Comparison of ENCODE assay signal across 18 cellular contexts in genomic region chr10:6535365-6535764, GRCh38. TPM values are rescaled to one million over a fixed set of nuclear protein-coding genes. Genes with fewer than 3 reads are reported as not detected.
A peak's percentile ranks its signal among the peaks of the same experiment; 100 is the strongest.
DNase-seq lines count a peak whose midpoint lies in the region; ATAC-seq lines count a peak whose summit lies in the region.
"Had no signal": no experiment of that assay in that cellular context is flagged by ENCODE, and none has a peak within 500 bp of the region (broad histone marks: within the 10 kb centered on the region; RNA-seq: fewer than 3 reads in every experiment).

No MANE protein-coding gene starts in this region.

- peaks cover 12% of the 10 kb centered on the region for H3K36me3 Mint-ChIP-seq in activated CD4-positive, alpha-beta T cell treated with anti-CD3 and anti-CD28 coated beads for 36 hours (ENCODE audit: low read depth)
- H3K36me3 Mint-ChIP-seq in CD4-positive, CD25-positive, alpha-beta regulatory T cell = peaks cover 35% of the 10 kb centered on the region
- peaks cover 24% of the 10 kb centered on the region for H3K36me3 Mint-ChIP-seq in activated naive CD8-positive, alpha-beta T cell treated with anti-CD3 and anti-CD28 coated beads, Interleukin-2, amount 50 U/mL, for 24 hours (ENCODE audit: low read depth)
- H3K36me3 Mint-ChIP-seq in naive thymus-derived CD4-positive, alpha-beta T cell = peaks cover 7 to 40% (median 27%) of the 10 kb centered on the region in 5 donors
- H3K36me3 Mint-ChIP-seq: CD14-positive monocyte had no signal

- no peaks in the 10 kb centered on the region for H3K27me3 Mint-ChIP-seq in activated CD4-positive, alpha-beta T cell treated with anti-CD3 and anti-CD28 coated beads for 36 hours
- H3K27me3 Mint-ChIP-seq in CD4-positive, CD25-positive, alpha-beta regulatory T cell = no peaks in the 10 kb centered on the region
- no peaks in the 10 kb centered on the region for H3K27me3 Mint-ChIP-seq in activated naive CD8-positive, alpha-beta T cell treated with anti-CD3 and anti-CD28 coated beads, Interleukin-2, amount 50 U/mL, for 24 hours
- no peaks in the 10 kb centered on the region for H3K27me3 Mint-ChIP-seq in naive thymus-derived CD4-positive, alpha-beta T cell

- H3K9me3 Mint-ChIP-seq in activated CD4-positive, alpha-beta T cell treated with anti-CD3 and anti-CD28 coated beads for 36 hours (ENCODE audit: low read depth) = no peaks in the 10 kb centered on the region
- H3K9me3 Mint-ChIP-seq in CD4-positive, CD25-positive, alpha-beta regulatory T cell = peaks cover 0 to 2% (median 0%) of the 10 kb centered on the region in 7 donors
- no peaks in the 10 kb centered on the region for H3K9me3 Mint-ChIP-seq in activated naive CD8-positive, alpha-beta T cell treated with anti-CD3 and anti-CD28 coated beads, Interleukin-2, amount 50 U/mL, for 24 hours
- peaks cover 0 to 3% (median 0%) of the 10 kb centered on the region in 11 donors for H3K9me3 Mint-ChIP-seq in naive thymus-derived CD4-positive, alpha-beta T cell
- H3K9me3 Mint-ChIP-seq: CD14-positive monocyte had no signal

- CTCF ChIA-PET in activated CD4-positive, alpha-beta T cell treated with anti-CD3 and anti-CD28 coated beads for 36 hours (lab: Charles Lee) = interaction anchor here (0.7 kb wide), 1 partner anchor 113 kb away, joined by 3 read pairs; no protein-coding TSS in a partner anchor
- CTCF ChIA-PET in naive thymus-derived CD4-positive, alpha-beta T cell (lab: Charles Lee) = interaction anchor here (0.7 kb wide), 1 partner anchor 215 kb away, joined by 3 read pairs; no protein-coding TSS in a partner anchor

- DNase-seq in activated CD4-positive, alpha-beta T cell treated with anti-CD3 and anti-CD28 coated beads for 36 hours = no peak
- DNase-seq in activated CD4-positive, alpha-beta T cell treated with anti-CD3 and anti-CD28 coated beads, Interleukin-2, amount 50 U/mL, for 4 hours = no peak
- DNase-seq in CD4-positive, CD25-positive, alpha-beta regulatory T cell = no peak
- no peak for DNase-seq in activated naive CD8-positive, alpha-beta T cell treated with anti-CD3 and anti-CD28 coated beads, Interleukin-2, amount 50 U/mL, for 24 hours
- no peak for DNase-seq in naive thymus-derived CD4-positive, alpha-beta T cell
- DNase-seq in middle frontal gyrus (ENCODE audit: extremely low spot score, low spot score) = no peak
- DNase-seq: Calu3, GF-D8, GOT3, NCI-H1105, NCI-H2081, NCI-H446 treated with DMSO at 0.1 percent for 48 hours had no signal

- peaks cover 66% of the 10 kb centered on the region for H3K4me1 Mint-ChIP-seq in activated CD4-positive, alpha-beta T cell treated with anti-CD3 and anti-CD28 coated beads for 36 hours
- H3K4me1 Mint-ChIP-seq in CD4-positive, CD25-positive, alpha-beta regulatory T cell = peaks cover 15 to 87% (median 63%) of the 10 kb centered on the region in 4 donors
- peaks cover 73% of the 10 kb centered on the region for H3K4me1 Mint-ChIP-seq in activated naive CD8-positive, alpha-beta T cell treated with anti-CD3 and anti-CD28 coated beads, Interleukin-2, amount 50 U/mL, for 24 hours
- H3K4me1 Mint-ChIP-seq in naive thymus-derived CD4-positive, alpha-beta T cell = peaks cover 47 to 97% (median 86%) of the 10 kb centered on the region in 7 donors

- H3K4me3 ChIP-seq in CD4-positive, CD25-positive, alpha-beta regulatory T cell (ENCODE audit: low read depth, low read length) = no peak overlapping the region
- H3K4me3 ChIP-seq in naive thymus-derived CD4-positive, alpha-beta T cell (ENCODE audit: low read length) = no peak overlapping the region

- peak overlapping the region; percentile 1 for H3K27ac Mint-ChIP-seq in activated CD4-positive, alpha-beta T cell treated with anti-CD3 and anti-CD28 coated beads for 36 hours
- H3K27ac Mint-ChIP-seq in CD4-positive, CD25-positive, alpha-beta regulatory T cell = peak overlapping the region; percentile 63 to 88 (median 84)
- peak overlapping the region; percentile 48 for H3K27ac Mint-ChIP-seq in activated naive CD8-positive, alpha-beta T cell treated with anti-CD3 and anti-CD28 coated beads, Interleukin-2, amount 50 U/mL, for 24 hours
- peak overlapping the region; percentile 42 to 98 (median 86) for H3K27ac Mint-ChIP-seq in naive thymus-derived CD4-positive, alpha-beta T cell

- ATAC-seq in activated CD4-positive, alpha-beta T cell treated with anti-CD3 and anti-CD28 coated beads for 36 hours = no peak
- ATAC-seq in CD4-positive, CD25-positive, alpha-beta regulatory T cell (ENCODE audit: low read depth in 2 of 2) = no peak
- ATAC-seq in activated naive CD8-positive, alpha-beta T cell treated with anti-CD3 and anti-CD28 coated beads, Interleukin-2, amount 50 U/mL, for 24 hours = no peak
- no peak for ATAC-seq in naive thymus-derived CD4-positive, alpha-beta T cell
- ATAC-seq in HG02852 (IDR thresholded peaks at IDR 0.05; ENCODE audit: unreplicated experiment) = no peak
- no peak for ATAC-seq in GM18909 (IDR thresholded peaks at IDR 0.05; ENCODE audit: poor library complexity, unreplicated experiment)
- ATAC-seq: HCT116, Panc1 had no signal

- peaks cover 15% of the 10 kb centered on the region for H3K36me3 ChIP-seq in CD4-positive, CD25-positive, alpha-beta regulatory T cell (ENCODE audit: control insufficient read depth, insufficient read depth, low read length)
- H3K36me3 ChIP-seq in naive thymus-derived CD4-positive, alpha-beta T cell (ENCODE audit: control insufficient read depth in 2 of 3, insufficient read depth in 3 of 3, low read length in 3 of 3) = peaks cover 0 to 5% (median 0%) of the 10 kb centered on the region in 3 experiments

- no peak overlapping the region for H3K4me3 Mint-ChIP-seq in activated CD4-positive, alpha-beta T cell treated with anti-CD3 and anti-CD28 coated beads for 36 hours
- peak overlapping the region in 1 of 4 donors; percentile 37 for H3K4me3 Mint-ChIP-seq in CD4-positive, CD25-positive, alpha-beta regulatory T cell
- no peak overlapping the region for H3K4me3 Mint-ChIP-seq in activated naive CD8-positive, alpha-beta T cell treated with anti-CD3 and anti-CD28 coated beads, Interleukin-2, amount 50 U/mL, for 24 hours
- peak overlapping the region in 1 of 10 donors; percentile 25 for H3K4me3 Mint-ChIP-seq in naive thymus-derived CD4-positive, alpha-beta T cell
- H3K4me3 Mint-ChIP-seq: CD14-positive monocyte had no signal

- peaks cover 62% of the 10 kb centered on the region for H3K4me1 ChIP-seq in CD4-positive, CD25-positive, alpha-beta regulatory T cell (ENCODE audit: control insufficient read depth, insufficient read depth, low read length, poor library complexity, severe bottlenecking)
- peaks cover 30 to 50% of the 10 kb centered on the region in 2 donors for H3K4me1 ChIP-seq in naive thymus-derived CD4-positive, alpha-beta T cell (ENCODE audit: control insufficient read depth in 2 of 2, insufficient read depth in 2 of 2, low read length in 2 of 2)

- peak overlapping the region; percentile 19 for H3K27ac ChIP-seq in CD4-positive, CD25-positive, alpha-beta regulatory T cell (ENCODE audit: insufficient read depth, low read length, poor library complexity, severe bottlenecking)
- no peak overlapping the region for H3K27ac ChIP-seq in naive thymus-derived CD4-positive, alpha-beta T cell (ENCODE audit: low read depth, low read length)
- H3K27ac ChIP-seq: 22Rv1 had no signal

- intact Hi-C loops in activated CD4-positive, alpha-beta T cell treated with anti-CD3 and anti-CD28 coated beads for 36 hours (cut with DNase I, micrococcal nuclease) = no loop called here
- intact Hi-C loops in naive thymus-derived CD4-positive, alpha-beta T cell (cut with micrococcal nuclease) = no loop called here

- no peaks in the 10 kb centered on the region for H3K27me3 ChIP-seq in CD4-positive, CD25-positive, alpha-beta regulatory T cell (ENCODE audit: control insufficient read depth, insufficient read depth, low read length)
- no peaks in the 10 kb centered on the region for H3K27me3 ChIP-seq in naive thymus-derived CD4-positive, alpha-beta T cell (ENCODE audit: control insufficient read depth in 2 of 2, insufficient read depth in 2 of 2, low read length in 2 of 2)

- POLR2A ChIA-PET in activated CD4-positive, alpha-beta T cell treated with anti-CD3 and anti-CD28 coated beads for 36 hours (lab: Charles Lee) = no interaction called here
- POLR2A ChIA-PET in naive thymus-derived CD4-positive, alpha-beta T cell (lab: Charles Lee) = interaction anchor here (0.8 kb wide), 1 partner anchor 43 kb away, joined by 3 read pairs; no protein-coding TSS in a partner anchor

- no peaks in the 10 kb centered on the region for H3K9me3 ChIP-seq in CD4-positive, CD25-positive, alpha-beta regulatory T cell (ENCODE audit: control insufficient read depth in 2 of 2, low read length in 2 of 2)
- no peaks in the 10 kb centered on the region for H3K9me3 ChIP-seq in naive thymus-derived CD4-positive, alpha-beta T cell (ENCODE audit: control insufficient read depth in 2 of 3, low read length in 3 of 3)

RNA-seq across cellular contexts. Expression of gene PRKCQ, which starts 44.7 kb away (rescaled TPM):
- total RNA-seq in activated CD4-positive, alpha-beta T cell treated with anti-CD3 and anti-CD28 coated beads for 36 hours = 10 to 100 TPM; 32.9 to 39.0 TPM
- total RNA-seq in CD4-positive, CD25-positive, alpha-beta regulatory T cell = 87.3 TPM
- 10 to 100 TPM; 62.4 to 70.3 (median 66.8) TPM for polyA plus RNA-seq in CD4-positive, CD25-positive, alpha-beta regulatory T cell
- total RNA-seq in naive thymus-derived CD4-positive, alpha-beta T cell = 10 to 100 TPM; 45.9 to 68.3 (median 65.8) TPM
- 10 to 100 TPM; 44.3 to 74.5 TPM for polyA plus RNA-seq in naive thymus-derived CD4-positive, alpha-beta T cell

Comparison
In these comparisons a context has a peak if more than half of its experiments do, and no peak if none do; other contexts are left out.
1. H3K27ac Mint-ChIP-seq: peak in every context shown above with its lines; median percentile 86 in naive thymus-derived CD4-positive, alpha-beta T cell; 84 in CD4-positive, CD25-positive, alpha-beta regulatory T cell; 48 in activated naive CD8-positive, alpha-beta T cell treated with anti-CD3 and anti-CD28 coated beads, Interleukin-2, amount 50 U/mL, for 24 hours; 1 in activated CD4-positive, alpha-beta T cell treated with anti-CD3 and anti-CD28 coated beads for 36 hours.